Comparison of ENCODE assay signal across 8 cellular contexts in the genomic region with DNA sequence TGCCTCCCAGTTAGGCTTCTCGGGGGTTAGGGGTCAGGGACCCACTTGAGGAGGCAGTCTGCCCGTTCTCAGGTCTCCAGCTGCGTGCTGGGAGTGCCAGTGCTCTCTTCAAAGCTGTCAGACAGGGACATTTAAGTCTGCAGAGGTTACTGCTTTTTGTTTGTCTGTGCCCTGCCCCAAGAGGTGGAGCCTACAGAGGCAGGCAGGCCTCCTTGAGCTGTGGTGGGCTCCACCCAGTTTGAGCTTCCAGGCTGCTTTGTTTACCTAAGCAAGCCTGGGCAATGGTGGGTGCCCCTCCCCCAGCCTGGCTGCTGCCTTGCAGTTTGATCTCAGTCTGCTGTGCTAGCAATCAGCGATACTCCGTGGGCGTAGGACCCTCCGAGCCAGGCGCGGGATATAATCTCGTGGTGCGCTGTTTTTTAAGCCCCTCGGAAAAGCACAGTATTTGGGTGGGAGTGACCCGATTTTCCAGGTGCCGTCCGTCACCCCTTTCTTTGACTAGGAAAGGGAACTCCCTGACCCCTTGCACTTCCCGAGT. TPM values are rescaled to one million over a fixed set of nuclear protein-coding genes. Genes with fewer than 3 reads are reported as not detected.
DNase-seq lines count a peak whose midpoint lies in the region; ATAC-seq and TF ChIP-seq lines count a peak whose summit lies in the region.
"Not testable (repeated sequence)": the region's sequence is repeated elsewhere in the genome, so short reads cannot be mapped to it uniquely, and the experiment has no call there.

No MANE protein-coding gene starts in this region.

- H3K4me1 Mint-ChIP-seq in activated CD4-positive, alpha-beta memory T cell treated with anti-CD3 and anti-CD28 coated beads, Interleukin-2, amount 10 ng/mL, durations not matched to agents 7 days and 5 days = peaks cover 68% of the 10 kb centered on the region
- H3K4me1 Mint-ChIP-seq in activated naive CD4-positive, alpha-beta T cell treated with anti-CD3 and anti-CD28 coated beads, Interleukin-2, amount 50 U/mL, for 24 hours = peaks cover 87% of the 10 kb centered on the region
- H3K4me1 Mint-ChIP-seq in endothelial cell (ENCODE audit: unreplicated experiment) = not testable (repeated sequence)
- H3K4me1 Mint-ChIP-seq in naive B cell = peaks cover 36 to 74% (median 64%) of the 10 kb centered on the region in 3 donors

- H3K27ac ChIP-seq in HEK293 (ENCODE audit: extremely low read depth, low read depth, low read length) = peak overlapping the region; percentile 64; the same call in 1 of the 2 replicates

- TF ChIP-seq CTCF in BE2C (IDR thresholded peaks at IDR 0.05; ENCODE audit: low read depth, low read length); HEK293 (tag by site-specific recombination; IDR thresholded peaks at IDR 0.05); endothelial cell (IDR thresholded peaks at IDR 0.05; ENCODE audit: unreplicated experiment): not testable (repeated sequence)

- H3K4me1 ChIP-seq in BE2C; HEK293 (ENCODE audit: control insufficient read depth, insufficient read depth, low read length): not testable (repeated sequence)

- H3K4me3 Mint-ChIP-seq in activated CD4-positive, alpha-beta memory T cell treated with anti-CD3 and anti-CD28 coated beads, Interleukin-2, amount 10 ng/mL, durations not matched to agents 7 days and 5 days = peak overlapping the region; percentile 77
- peak overlapping the region; percentile 78 for H3K4me3 Mint-ChIP-seq in activated naive CD4-positive, alpha-beta T cell treated with anti-CD3 and anti-CD28 coated beads, Interleukin-2, amount 50 U/mL, for 24 hours
- H3K4me3 Mint-ChIP-seq in endothelial cell (ENCODE audit: unreplicated experiment) = not testable (repeated sequence)
- H3K4me3 Mint-ChIP-seq in naive B cell = peak overlapping the region in 2 of 8 donors; percentile 25 to 59

- POLR2A ChIA-PET in HEK293 (lab: Yijun Ruan, JAX) = not testable (repeated sequence)
- POLR2A ChIA-PET in activated CD4-positive, alpha-beta memory T cell treated with anti-CD3 and anti-CD28 coated beads, Interleukin-2, amount 10 ng/mL, durations not matched to agents 7 days and 5 days (lab: Charles Lee) = interaction anchor here (0.8 to 2.2 kb wide), 5 partner anchors 17 to 91 kb away, joined by 3 to 7 read pairs (median 4); no protein-coding TSS in a partner anchor

- not testable (repeated sequence) for H3K27me3 ChIP-seq in BE2C

- not testable (repeated sequence) for H3K36me3 ChIP-seq in BE2C; HEK293 (ENCODE audit: control insufficient read depth in 2 of 2, insufficient read depth in 1 of 2, low read length in 2 of 2)

- not testable (repeated sequence) for H3K9me3 ChIP-seq in BE2C; HEK293 (ENCODE audit: control insufficient read depth, insufficient read depth, low read depth, low read length)

- H3K9me3 Mint-ChIP-seq in activated CD4-positive, alpha-beta memory T cell treated with anti-CD3 and anti-CD28 coated beads, Interleukin-2, amount 10 ng/mL, durations not matched to agents 7 days and 5 days; activated naive CD4-positive, alpha-beta T cell treated with anti-CD3 and anti-CD28 coated beads, Interleukin-2, amount 50 U/mL, for 24 hours; endothelial cell (ENCODE audit: unreplicated experiment); naive B cell: not testable (repeated sequence)

- not testable (repeated sequence) for H3K27me3 Mint-ChIP-seq in activated CD4-positive, alpha-beta memory T cell treated with anti-CD3 and anti-CD28 coated beads, Interleukin-2, amount 10 ng/mL, durations not matched to agents 7 days and 5 days; activated naive CD4-positive, alpha-beta T cell treated with anti-CD3 and anti-CD28 coated beads, Interleukin-2, amount 50 U/mL, for 24 hours; endothelial cell (ENCODE audit: unreplicated experiment); naive B cell

- not testable (repeated sequence) for H3K4me3 ChIP-seq in BE2C (ENCODE audit: low read depth, low read length); HEK293 (ENCODE audit: low read depth, low read length)

- H3K27ac Mint-ChIP-seq in activated CD4-positive, alpha-beta memory T cell treated with anti-CD3 and anti-CD28 coated beads, Interleukin-2, amount 10 ng/mL, durations not matched to agents 7 days and 5 days = peak overlapping the region; percentile 79
- peak overlapping the region; percentile 98 for H3K27ac Mint-ChIP-seq in activated naive CD4-positive, alpha-beta T cell treated with anti-CD3 and anti-CD28 coated beads, Interleukin-2, amount 50 U/mL, for 24 hours
- not testable (repeated sequence) for H3K27ac Mint-ChIP-seq in endothelial cell (ENCODE audit: unreplicated experiment)
- peak overlapping the region; percentile 42 to 90 (median 88) for H3K27ac Mint-ChIP-seq in naive B cell

- CTCF ChIA-PET in HEK293 (lab: Yijun Ruan, JAX) = interaction anchor here (0.6 kb wide), 1 partner anchor 42 kb away, joined by 3 read pairs; no protein-coding TSS in a partner anchor
- CTCF ChIA-PET in activated CD4-positive, alpha-beta memory T cell treated with anti-CD3 and anti-CD28 coated beads, Interleukin-2, amount 10 ng/mL, durations not matched to agents 7 days and 5 days (lab: Charles Lee) = not testable (repeated sequence)

- ATAC-seq in naive B cell (ENCODE audit: low read depth in 2 of 2) = not testable (repeated sequence)

- peaks cover 41% of the 10 kb centered on the region for H3K36me3 Mint-ChIP-seq in activated CD4-positive, alpha-beta memory T cell treated with anti-CD3 and anti-CD28 coated beads, Interleukin-2, amount 10 ng/mL, durations not matched to agents 7 days and 5 days (ENCODE audit: low read depth)
- H3K36me3 Mint-ChIP-seq in activated naive CD4-positive, alpha-beta T cell treated with anti-CD3 and anti-CD28 coated beads, Interleukin-2, amount 50 U/mL, for 24 hours = peaks cover 18% of the 10 kb centered on the region
- H3K36me3 Mint-ChIP-seq in endothelial cell (ENCODE audit: low read depth, unreplicated experiment); naive B cell: not testable (repeated sequence)

- DNase-seq in BE2C = peak; percentile 35
- DNase-seq in T follicular helper cell (ENCODE audit: low read depth) = peak; percentile 62
- peak; percentile 65 for DNase-seq in activated CD4-positive, alpha-beta memory T cell treated with anti-CD3 and anti-CD28 coated beads, Interleukin-2, amount 10 ng/mL, durations not matched to agents 7 days and 5 days
- DNase-seq in endothelial cell (ENCODE audit: low spot score) = peak; percentile 18
- not testable (repeated sequence) for DNase-seq in naive B cell
- DNase-seq in stimulated activated CD8-positive, alpha-beta memory T cell treated with anti-CD3 and anti-CD28 coated beads, Interleukin-4, amount 100 ng/mL, for 48 hours = peak; percentile 56

TF ChIP-seq in HEK293, 187 proteins besides CTCF, POLR2A, EP300 and RAD21 (continues in another document):
- TF ChIP-seq, protein P1, sequence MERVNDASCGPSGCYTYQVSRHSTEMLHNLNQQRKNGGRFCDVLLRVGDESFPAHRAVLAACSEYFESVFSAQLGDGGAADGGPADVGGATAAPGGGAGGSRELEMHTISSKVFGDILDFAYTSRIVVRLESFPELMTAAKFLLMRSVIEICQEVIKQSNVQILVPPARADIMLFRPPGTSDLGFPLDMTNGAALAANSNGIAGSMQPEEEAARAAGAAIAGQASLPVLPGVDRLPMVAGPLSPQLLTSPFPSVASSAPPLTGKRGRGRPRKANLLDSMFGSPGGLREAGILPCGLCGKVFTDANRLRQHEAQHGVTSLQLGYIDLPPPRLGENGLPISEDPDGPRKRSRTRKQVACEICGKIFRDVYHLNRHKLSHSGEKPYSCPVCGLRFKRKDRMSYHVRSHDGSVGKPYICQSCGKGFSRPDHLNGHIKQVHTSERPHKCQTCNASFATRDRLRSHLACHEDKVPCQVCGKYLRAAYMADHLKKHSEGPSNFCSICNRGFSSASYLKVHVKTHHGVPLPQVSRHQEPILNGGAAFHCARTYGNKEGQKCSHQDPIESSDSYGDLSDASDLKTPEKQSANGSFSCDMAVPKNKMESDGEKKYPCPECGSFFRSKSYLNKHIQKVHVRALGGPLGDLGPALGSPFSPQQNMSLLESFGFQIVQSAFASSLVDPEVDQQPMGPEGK (tag by site-specific recombination; IDR thresholded peaks at IDR 0.05) = peak; percentile 36; the same call in 1 of the 2 replicates
- TF ChIP-seq ZSCAN30 (tag by site-specific recombination; IDR thresholded peaks at IDR 0.05) (peak; percentile 92), KLF8 (tag by site-specific recombination; IDR thresholded peaks at IDR 0.05) (peak; percentile 18; the same call in 1 of the 2 replicates), EGR2 (tag by site-specific recombination; IDR thresholded peaks at IDR 0.05; ENCODE audit: low read depth) (peak; percentile 27; the same call in 1 of the 2 replicates), KLF1 (tag by site-specific recombination; IDR thresholded peaks at IDR 0.05) (peak; percentile 68), ZFP69B (tag by site-specific recombination; IDR thresholded peaks at IDR 0.05) (peak; percentile 82), GLIS2 (tag by site-specific recombination; IDR thresholded peaks at IDR 0.05) (0 out of 2 replicates have a peak, but pooled peaks have one; percentile 44), ZFHX2 (tag by site-specific recombination; conservative IDR thresholded peaks at IDR 0.05) (peak; percentile 62), GLIS1 (tag by site-specific recombination; IDR thresholded peaks at IDR 0.05) (peak; percentile 84), ZNF324 (tag by site-specific recombination; IDR thresholded peaks at IDR 0.05) (0 out of 2 replicates have a peak, but pooled peaks have one; percentile 5), KLF10 (tag by site-specific recombination; IDR thresholded peaks at IDR 0.05) (0 out of 2 replicates have a peak, but pooled peaks have one; percentile 39), KLF9 (tag by site-specific recombination; IDR thresholded peaks at IDR 0.05; ENCODE audit: low read depth) (peak; percentile 33; the same call in 1 of the 2 replicates)

RNA-seq across cellular contexts. Expression of a gene that starts 48.5 kb away (rescaled TPM):
- 9.1 TPM for polyA plus RNA-seq in BE2C (2012; ENCODE audit: insufficient read depth, insufficient read length, low read depth)
- total RNA-seq in activated CD4-positive, alpha-beta memory T cell treated with anti-CD3 and anti-CD28 coated beads, Interleukin-2, amount 10 ng/mL, durations not matched to agents 7 days and 5 days = 100 to 1,000 TPM; 163 to 166 TPM
- total RNA-seq in endothelial cell (ENCODE audit: unreplicated experiment) = 22.2 TPM
- 100 to 1,000 TPM; 168 to 314 (median 243) TPM for polyA plus RNA-seq in naive B cell (ENCODE audit: low read depth in 6 of 6)
